Comparison of ENCODE assay signal across 1 cellular context in genomic region chr22:25749420-25750169, GRCh38.
TF ChIP-seq lines count a peak whose summit lies in the region.

No MANE protein-coding gene starts in this region.

TF ChIP-seq in K562, 482 proteins besides CTCF, POLR2A, EP300 and RAD21:
- TF ChIP-seq ZBTB5 (IDR thresholded peaks at IDR 0.05) = no peak
- no peak for TF ChIP-seq CLOCK (CRISPR knock-in tag; IDR thresholded peaks at IDR 0.05; ENCODE audit: borderline replicate concordance)
- peak; percentile 69 for TF ChIP-seq ZNF316 (IDR thresholded peaks at IDR 0.05)
- 0 out of 2 replicates have a peak, but pooled peaks have one; percentile 12 for TF ChIP-seq L3MBTL2 (IDR thresholded peaks at IDR 0.05)
- peak; percentile 64 for TF ChIP-seq MAFG (tag; conservative IDR thresholded peaks at IDR 0.05)
- TF ChIP-seq TRIM24 (IDR thresholded peaks at IDR 0.05) = no peak
- TF ChIP-seq ZNF592 (IDR thresholded peaks at IDR 0.05) = peak; percentile 68; the same call in 1 of the 2 replicates
- TF ChIP-seq C11orf30 (IDR thresholded peaks at IDR 0.05; ENCODE audit: low read depth) = peak; percentile 69
- TF ChIP-seq DPF2 (IDR thresholded peaks at IDR 0.05) = peak; percentile 28; the same call in 1 of the 2 replicates
- TF ChIP-seq TCF3 (CRISPR knock-in tag; IDR thresholded peaks at IDR 0.05) = no peak
- TF ChIP-seq ZBTB2 (IDR thresholded peaks at IDR 0.05) = no peak
- TF ChIP-seq ATF3 (IDR thresholded peaks at IDR 0.05) = 0 out of 2 replicates have a peak, but pooled peaks have one; percentile 17
- TF ChIP-seq ATF3 (CRISPR knock-in tag; conservative IDR thresholded peaks at IDR 0.05) = no peak
- peak; percentile 69 for TF ChIP-seq MAFF (IDR thresholded peaks at IDR 0.05; ENCODE audit: low read length)
- no peak for TF ChIP-seq CEBPG (CRISPR knock-in tag; IDR thresholded peaks at IDR 0.05)
- TF ChIP-seq CEBPG (tag; conservative IDR thresholded peaks at IDR 0.05 in 1 of 2, IDR thresholded peaks at IDR 0.05 in 1 of 2) = no peak
- TF ChIP-seq ARID1B (IDR thresholded peaks at IDR 0.05) = no peak
- TF ChIP-seq JUNB (CRISPR knock-in tag; conservative IDR thresholded peaks at IDR 0.05) = no peak
- no peak for TF ChIP-seq KLF16 (IDR thresholded peaks at IDR 0.05)
- no peak for TF ChIP-seq ZBTB1 (CRISPR knock-in tag; IDR thresholded peaks at IDR 0.05; ENCODE audit: borderline replicate concordance, low read depth)
- TF ChIP-seq RCOR1 (IDR thresholded peaks at IDR 0.05; ENCODE audit: borderline replicate concordance in 1 of 2, low read depth in 2 of 2, low read length in 2 of 2) = peak; percentile 31 to 41; a peak in 2 of 4 replicates
- peak in 1 of 2 experiments; percentile 26; a peak in 1 of 4 replicates for TF ChIP-seq MNT (conservative IDR thresholded peaks at IDR 0.05)
- no peak for TF ChIP-seq ZNF785 (CRISPR knock-in tag; IDR thresholded peaks at IDR 0.05)
- peak; percentile 85 for TF ChIP-seq NFE2 (IDR thresholded peaks at IDR 0.05; ENCODE audit: low read depth)
- TF ChIP-seq HNRNPL (IDR thresholded peaks at IDR 0.05; ENCODE audit: low read depth, low read length) = no peak
- TF ChIP-seq MGA (IDR thresholded peaks at IDR 0.05) = peak; percentile 26; the same call in 1 of the 2 replicates
- TF ChIP-seq YY1 (IDR thresholded peaks at IDR 0.05; ENCODE audit: borderline replicate concordance in 1 of 3, control insufficient read depth in 1 of 3, extremely low read depth in 1 of 3, insufficient read depth in 3 of 3, insufficient read length in 1 of 3, insufficient replicate concordance in 2 of 3, low read depth in 1 of 3, low read length in 2 of 3) = peak in 1 of 3 experiments; percentile 62
- no peak for TF ChIP-seq NEUROD1 (IDR thresholded peaks at IDR 0.05; ENCODE audit: borderline replicate concordance, low read depth, low read length, partially characterized antibody)
- TF ChIP-seq ZNF695 (CRISPR knock-in tag; IDR thresholded peaks at IDR 0.05) = no peak
- TF ChIP-seq CBFA2T3 (IDR thresholded peaks at IDR 0.05) = peak; percentile 41
TF ChIP-seq in K562: peak in this region for 14.
